Comparison of ENCODE assay signal across 20 cellular contexts in genomic region chr2:118086024-118086633, GRCh38.
"Had no signal": no experiment of that assay in that cellular context is flagged by ENCODE, and none has a peak within 500 bp of the region (broad histone marks: within the 10 kb centered on the region; RNA-seq: fewer than 3 reads in every experiment).

No MANE protein-coding gene starts in this region.

- DNase-seq: activated CD4-positive, alpha-beta T cell treated with anti-CD3 and anti-CD28 coated beads for 48 hours; activated CD4-positive, alpha-beta T cell treated with anti-CD3 and anti-CD28 coated beads, Interleukin-2, amount 50 U/mL, for 48 hours; activated CD4-positive, CD25-positive, alpha-beta regulatory T cell treated with anti-CD3 and anti-CD28 coated beads, Interleukin-2, amount 50 U/mL, for 72 hours; activated CD8-positive, alpha-beta memory T cell treated with anti-CD3 and anti-CD28 coated beads, Interleukin-2, amount 10 ng/mL, durations not matched to agents 7 days and 5 days; activated effector memory CD4-positive, alpha-beta T cell treated with Interleukin-2 at 50 U/mL for 16 hours; activated naive CD4-positive, alpha-beta T cell; activated T-cell treated with anti-CD3 and anti-CD28 coated beads, Interleukin-2, amount 50 U/mL, for 24 hours; aorta; central memory CD4-positive, alpha-beta T cell; MM.1S; NCI-H1105 treated with DMSO at 0.1 percent for 48 hours; NCI-H1436 treated with DMSO at 0.1 percent for 48 hours; NCI-H187; NCI-H2081; NCI-H510A treated with DMSO at 0.1 percent for 48 hours; NCI-H69; SIG-M5; T-cell; T-helper 2 cell; T1000 had no signal

- ATAC-seq: activated CD8-positive, alpha-beta memory T cell treated with anti-CD3 and anti-CD28 coated beads, Interleukin-2, amount 10 ng/mL, durations not matched to agents 7 days and 5 days; T-cell had no signal
